ENCODE assay signal across 1 cellular context in genomic region chr2:168085801-168086361, GRCh38.
TF ChIP-seq lines count a peak whose summit lies in the region.

No MANE protein-coding gene starts in this region.

TF ChIP-seq in SK-N-SH treated with all-trans-retinoic acid at 6 μM for 48 hours, 23 proteins besides CTCF, POLR2A, EP300 and RAD21 (continued from another document):
- TF ChIP-seq TSHZ2 (CRISPR knock-in tag; IDR thresholded peaks at IDR 0.05), result 0 out of 2 replicates have a peak, but pooled peaks have one; percentile 27
- no peak for TF ChIP-seq TOX (CRISPR knock-in tag; IDR thresholded peaks at IDR 0.05; ENCODE audit: borderline replicate concordance)
